1 cellular context compared by ENCODE assay signal in the genomic region with DNA sequence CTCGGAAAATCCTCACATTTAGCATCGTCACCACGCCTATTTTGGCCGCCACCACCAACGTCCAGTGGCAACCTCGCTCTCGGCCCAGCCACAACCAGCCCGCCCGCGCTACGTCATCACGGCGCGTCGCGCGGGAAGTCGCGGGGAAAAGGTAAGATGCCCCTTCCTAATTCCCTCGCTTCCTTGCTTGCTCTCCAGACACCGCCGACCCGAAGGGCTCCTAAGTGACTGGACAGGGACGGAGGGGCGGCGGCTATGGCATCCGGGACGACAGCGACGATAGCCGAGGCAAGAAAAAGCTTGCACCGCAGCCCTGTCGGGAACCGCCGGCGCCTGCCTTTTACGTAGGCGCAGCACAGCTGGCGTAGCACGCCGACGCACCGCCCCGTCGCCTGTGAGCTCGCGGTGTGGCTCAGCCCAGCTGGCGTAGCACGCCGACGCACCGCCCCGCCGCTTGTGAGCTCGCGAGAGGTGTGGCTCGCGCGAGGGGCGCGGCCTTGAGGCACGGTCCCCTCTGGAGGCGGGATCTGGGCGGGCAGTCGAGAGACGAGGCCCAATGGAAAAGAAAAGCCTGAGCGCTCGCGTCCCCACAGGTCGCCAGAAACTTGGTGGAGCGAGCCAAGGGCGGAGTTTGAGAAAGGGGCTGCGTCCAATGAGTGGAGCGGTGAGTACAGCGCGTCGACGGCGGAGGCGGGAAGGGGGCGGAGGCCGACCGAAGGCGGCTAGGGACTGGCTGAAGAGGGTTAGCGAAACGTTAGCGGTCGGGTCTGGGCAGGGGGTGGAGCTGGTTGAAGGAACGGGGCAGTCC.
TF ChIP-seq lines count a peak whose summit lies in the region.

TSS of gene HDAC6 (plus strand) at position 787 of the 808 bp plus-strand sequence. CDS start 626 bp downstream, outside the sequence.

TF ChIP-seq in HepG2, 621 proteins besides CTCF, POLR2A, EP300 and RAD21 (continued from another document and continues in another):
- no peak for TF ChIP-seq ZUFSP (CRISPR knock-in tag; IDR thresholded peaks at IDR 0.05; ENCODE audit: borderline replicate concordance)
- TF ChIP-seq SNAI1 (CRISPR knock-in tag; IDR thresholded peaks at IDR 0.05; ENCODE audit: borderline replicate concordance): no peak
- TF ChIP-seq, protein P1, sequence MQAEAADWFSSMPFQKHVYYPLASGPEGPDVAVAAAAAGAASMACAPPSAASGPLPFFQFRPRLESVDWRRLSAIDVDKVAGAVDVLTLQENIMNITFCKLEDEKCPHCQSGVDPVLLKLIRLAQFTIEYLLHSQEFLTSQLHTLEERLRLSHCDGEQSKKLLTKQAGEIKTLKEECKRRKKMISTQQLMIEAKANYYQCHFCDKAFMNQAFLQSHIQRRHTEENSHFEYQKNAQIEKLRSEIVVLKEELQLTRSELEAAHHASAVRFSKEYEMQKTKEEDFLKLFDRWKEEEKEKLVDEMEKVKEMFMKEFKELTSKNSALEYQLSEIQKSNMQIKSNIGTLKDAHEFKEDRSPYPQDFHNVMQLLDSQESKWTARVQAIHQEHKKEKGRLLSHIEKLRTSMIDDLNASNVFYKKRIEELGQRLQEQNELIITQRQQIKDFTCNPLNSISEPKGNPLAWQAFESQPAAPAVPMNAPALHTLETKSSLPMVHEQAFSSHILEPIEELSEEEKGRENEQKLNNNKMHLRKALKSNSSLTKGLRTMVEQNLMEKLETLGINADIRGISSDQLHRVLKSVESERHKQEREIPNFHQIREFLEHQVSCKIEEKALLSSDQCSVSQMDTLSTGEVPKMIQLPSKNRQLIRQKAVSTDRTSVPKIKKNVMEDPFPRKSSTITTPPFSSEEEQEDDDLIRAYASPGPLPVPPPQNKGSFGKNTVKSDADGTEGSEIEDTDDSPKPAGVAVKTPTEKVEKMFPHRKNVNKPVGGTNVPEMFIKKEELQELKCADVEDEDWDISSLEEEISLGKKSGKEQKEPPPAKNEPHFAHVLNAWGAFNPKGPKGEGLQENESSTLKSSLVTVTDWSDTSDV (CRISPR knock-in tag; IDR thresholded peaks at IDR 0.05): no peak
- no peak for TF ChIP-seq SRY (CRISPR knock-in tag; IDR thresholded peaks at IDR 0.05)
- TF ChIP-seq NR2F1 (CRISPR knock-in tag; IDR thresholded peaks at IDR 0.05): no peak
- no peak for TF ChIP-seq SIN3A (IDR thresholded peaks at IDR 0.05; ENCODE audit: borderline replicate concordance, low read depth, low read length)
- TF ChIP-seq, protein P2, sequence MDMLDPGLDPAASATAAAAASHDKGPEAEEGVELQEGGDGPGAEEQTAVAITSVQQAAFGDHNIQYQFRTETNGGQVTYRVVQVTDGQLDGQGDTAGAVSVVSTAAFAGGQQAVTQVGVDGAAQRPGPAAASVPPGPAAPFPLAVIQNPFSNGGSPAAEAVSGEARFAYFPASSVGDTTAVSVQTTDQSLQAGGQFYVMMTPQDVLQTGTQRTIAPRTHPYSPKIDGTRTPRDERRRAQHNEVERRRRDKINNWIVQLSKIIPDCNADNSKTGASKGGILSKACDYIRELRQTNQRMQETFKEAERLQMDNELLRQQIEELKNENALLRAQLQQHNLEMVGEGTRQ (IDR thresholded peaks at IDR 0.05; ENCODE audit: low read depth, low read length): no peak
- TF ChIP-seq, protein P2 (CRISPR knock-in tag; IDR thresholded peaks at IDR 0.05; ENCODE audit: borderline replicate concordance): peak; percentile 23; the same call in 1 of the 2 replicates
- no peak for TF ChIP-seq CBX1 (IDR thresholded peaks at IDR 0.05; ENCODE audit: low read depth)
- TF ChIP-seq RBM22 (optimal IDR thresholded peaks at IDR 0.05; ENCODE audit: low read length): no peak
- TF ChIP-seq ZNF616 (CRISPR knock-in tag; IDR thresholded peaks at IDR 0.05; ENCODE audit: low read depth): no peak
- no peak for TF ChIP-seq PLRG1 (conservative IDR thresholded peaks at IDR 0.05)
- TF ChIP-seq HMGA1 (CRISPR knock-in tag; conservative IDR thresholded peaks at IDR 0.05): no peak
- TF ChIP-seq NFIB (CRISPR knock-in tag; IDR thresholded peaks at IDR 0.05; ENCODE audit: borderline replicate concordance): no peak
- no peak for TF ChIP-seq ZNF138 (CRISPR knock-in tag; IDR thresholded peaks at IDR 0.05; ENCODE audit: low read depth)
- TF ChIP-seq, protein P3, sequence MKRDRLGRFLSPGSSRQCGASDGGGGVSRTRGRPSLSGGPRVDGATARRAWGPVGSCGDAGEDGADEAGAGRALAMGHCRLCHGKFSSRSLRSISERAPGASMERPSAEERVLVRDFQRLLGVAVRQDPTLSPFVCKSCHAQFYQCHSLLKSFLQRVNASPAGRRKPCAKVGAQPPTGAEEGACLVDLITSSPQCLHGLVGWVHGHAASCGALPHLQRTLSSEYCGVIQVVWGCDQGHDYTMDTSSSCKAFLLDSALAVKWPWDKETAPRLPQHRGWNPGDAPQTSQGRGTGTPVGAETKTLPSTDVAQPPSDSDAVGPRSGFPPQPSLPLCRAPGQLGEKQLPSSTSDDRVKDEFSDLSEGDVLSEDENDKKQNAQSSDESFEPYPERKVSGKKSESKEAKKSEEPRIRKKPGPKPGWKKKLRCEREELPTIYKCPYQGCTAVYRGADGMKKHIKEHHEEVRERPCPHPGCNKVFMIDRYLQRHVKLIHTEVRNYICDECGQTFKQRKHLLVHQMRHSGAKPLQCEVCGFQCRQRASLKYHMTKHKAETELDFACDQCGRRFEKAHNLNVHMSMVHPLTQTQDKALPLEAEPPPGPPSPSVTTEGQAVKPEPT (CRISPR knock-in tag; IDR thresholded peaks at IDR 0.05; ENCODE audit: low read depth): no peak
- peak; percentile 61; the same call in 1 of the 2 replicates for TF ChIP-seq ZSCAN31 (CRISPR knock-in tag; IDR thresholded peaks at IDR 0.05; ENCODE audit: low read depth)
- TF ChIP-seq HNF4G (IDR thresholded peaks at IDR 0.05; ENCODE audit: borderline replicate concordance, low read depth, low read length): no peak
- no peak for TF ChIP-seq HNF4G (CRISPR knock-in tag; IDR thresholded peaks at IDR 0.05; ENCODE audit: borderline replicate concordance, low read depth)
- TF ChIP-seq, protein P4, sequence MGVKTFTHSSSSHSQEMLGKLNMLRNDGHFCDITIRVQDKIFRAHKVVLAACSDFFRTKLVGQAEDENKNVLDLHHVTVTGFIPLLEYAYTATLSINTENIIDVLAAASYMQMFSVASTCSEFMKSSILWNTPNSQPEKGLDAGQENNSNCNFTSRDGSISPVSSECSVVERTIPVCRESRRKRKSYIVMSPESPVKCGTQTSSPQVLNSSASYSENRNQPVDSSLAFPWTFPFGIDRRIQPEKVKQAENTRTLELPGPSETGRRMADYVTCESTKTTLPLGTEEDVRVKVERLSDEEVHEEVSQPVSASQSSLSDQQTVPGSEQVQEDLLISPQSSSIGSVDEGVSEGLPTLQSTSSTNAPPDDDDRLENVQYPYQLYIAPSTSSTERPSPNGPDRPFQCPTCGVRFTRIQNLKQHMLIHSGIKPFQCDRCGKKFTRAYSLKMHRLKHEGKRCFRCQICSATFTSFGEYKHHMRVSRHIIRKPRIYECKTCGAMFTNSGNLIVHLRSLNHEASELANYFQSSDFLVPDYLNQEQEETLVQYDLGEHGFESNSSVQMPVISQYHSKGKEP (CRISPR knock-in tag; IDR thresholded peaks at IDR 0.05): no peak
- no peak for TF ChIP-seq TFE3 (CRISPR knock-in tag; IDR thresholded peaks at IDR 0.05)
- no peak for TF ChIP-seq HOXA7 (CRISPR knock-in tag; IDR thresholded peaks at IDR 0.05)
- no peak for TF ChIP-seq FOXJ3 (CRISPR knock-in tag; IDR thresholded peaks at IDR 0.05; ENCODE audit: borderline replicate concordance)
- TF ChIP-seq FOXO1 (CRISPR knock-in tag; IDR thresholded peaks at IDR 0.05): no peak
- no peak for TF ChIP-seq ZNF20 (CRISPR knock-in tag; IDR thresholded peaks at IDR 0.05)
- TF ChIP-seq MAFF (IDR thresholded peaks at IDR 0.05; ENCODE audit: low read depth, low read length): no peak
- peak; percentile 98 for TF ChIP-seq GATAD1 (CRISPR knock-in tag; IDR thresholded peaks at IDR 0.05)
- TF ChIP-seq ZNF746 (CRISPR knock-in tag; IDR thresholded peaks at IDR 0.05): no peak
- TF ChIP-seq PAX8 (CRISPR knock-in tag; IDR thresholded peaks at IDR 0.05; ENCODE audit: borderline replicate concordance): no peak
- no peak for TF ChIP-seq JDP2 (CRISPR knock-in tag; IDR thresholded peaks at IDR 0.05; ENCODE audit: borderline replicate concordance)
- no peak for TF ChIP-seq ZNF652 (CRISPR knock-in tag; IDR thresholded peaks at IDR 0.05; ENCODE audit: borderline replicate concordance, low read depth)
- no peak for TF ChIP-seq PCBP2 (optimal IDR thresholded peaks at IDR 0.05; ENCODE audit: low read depth, low read length, poor library complexity, severe bottlenecking)
- TF ChIP-seq ATRX (CRISPR knock-in tag; IDR thresholded peaks at IDR 0.05; ENCODE audit: borderline replicate concordance): no peak
- no peak for TF ChIP-seq PRDM15 (CRISPR knock-in tag; IDR thresholded peaks at IDR 0.05)
- no peak for TF ChIP-seq FOSL1 (CRISPR knock-in tag; IDR thresholded peaks at IDR 0.05; ENCODE audit: borderline replicate concordance)
- TF ChIP-seq CCAR2 (optimal IDR thresholded peaks at IDR 0.05; ENCODE audit: low read depth, low read length): no peak
- TF ChIP-seq, protein P5, sequence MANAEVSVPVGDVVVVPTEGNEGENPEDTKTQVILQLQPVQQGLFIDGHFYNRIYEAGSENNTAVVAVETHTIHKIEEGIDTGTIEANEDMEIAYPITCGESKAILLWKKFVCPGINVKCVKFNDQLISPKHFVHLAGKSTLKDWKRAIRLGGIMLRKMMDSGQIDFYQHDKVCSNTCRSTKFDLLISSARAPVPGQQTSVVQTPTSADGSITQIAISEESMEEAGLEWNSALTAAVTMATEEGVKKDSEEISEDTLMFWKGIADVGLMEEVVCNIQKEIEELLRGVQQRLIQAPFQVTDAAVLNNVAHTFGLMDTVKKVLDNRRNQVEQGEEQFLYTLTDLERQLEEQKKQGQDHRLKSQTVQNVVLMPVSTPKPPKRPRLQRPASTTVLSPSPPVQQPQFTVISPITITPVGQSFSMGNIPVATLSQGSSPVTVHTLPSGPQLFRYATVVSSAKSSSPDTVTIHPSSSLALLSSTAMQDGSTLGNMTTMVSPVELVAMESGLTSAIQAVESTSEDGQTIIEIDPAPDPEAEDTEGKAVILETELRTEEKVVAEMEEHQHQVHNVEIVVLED (CRISPR knock-in tag; IDR thresholded peaks at IDR 0.05; ENCODE audit: borderline replicate concordance): peak; percentile 98
- no peak for TF ChIP-seq ZNF3 (CRISPR knock-in tag; IDR thresholded peaks at IDR 0.05)
- no peak for TF ChIP-seq EZH2 (conservative IDR thresholded peaks at IDR 0.05; ENCODE audit: low read depth, low read length)
- TF ChIP-seq TARDBP (CRISPR knock-in tag; IDR thresholded peaks at IDR 0.05): no peak
- TF ChIP-seq SOX6 (IDR thresholded peaks at IDR 0.05): no peak
- TF ChIP-seq SOX6 (CRISPR knock-in tag; IDR thresholded peaks at IDR 0.05): peak; percentile 38; the same call in 1 of the 2 replicates
- TF ChIP-seq RFXANK (CRISPR knock-in tag; IDR thresholded peaks at IDR 0.05): no peak
- peak; percentile 43 for TF ChIP-seq POLR2G (IDR thresholded peaks at IDR 0.05; ENCODE audit: low read depth, low read length)
